Comparison of ENCODE assay signal across 22 cellular contexts in the genomic region with DNA sequence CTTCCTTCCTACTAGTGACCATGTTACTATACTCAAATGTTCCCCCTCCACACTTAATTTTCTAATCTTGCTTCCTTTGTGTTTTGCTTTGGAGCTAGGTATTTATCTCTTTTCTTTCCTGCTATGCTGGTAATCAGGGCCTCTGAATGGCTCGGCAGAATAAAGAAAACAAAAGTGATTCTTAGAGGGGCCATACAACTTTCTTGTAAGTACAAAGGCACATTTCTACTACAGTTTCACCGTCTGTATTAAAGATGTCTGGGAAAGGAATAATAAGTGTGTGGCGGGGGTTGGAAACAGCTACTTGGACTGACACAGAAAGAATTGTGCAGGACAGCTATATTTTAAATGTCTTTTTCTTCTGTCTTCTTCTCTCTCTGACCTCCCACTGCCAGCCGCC. TPM values are rescaled to one million over a fixed set of nuclear protein-coding genes. Genes with fewer than 3 reads are reported as not detected.
DNase-seq lines count a peak whose midpoint lies in the region; ATAC-seq and TF ChIP-seq lines count a peak whose summit lies in the region.
"Had no signal": no experiment of that assay in that cellular context is flagged by ENCODE, and none has a peak within 500 bp of the region (broad histone marks: within the 10 kb centered on the region; RNA-seq: fewer than 3 reads in every experiment).

No MANE protein-coding gene starts in this region.

- TF ChIP-seq CTCF in cardiac muscle cell (IDR thresholded peaks at IDR 0.05; ENCODE audit: low read depth, low read length) (no peak), heart right ventricle (IDR thresholded peaks at IDR 0.05) (no peak), hepatocyte (IDR thresholded peaks at IDR 0.05; ENCODE audit: poor library complexity) (no peak), neural crest cell (conservative IDR thresholded peaks at IDR 0.05) (no peak)

- no peak overlapping the region for H3K4me2 ChIP-seq in hepatocyte
- H3K4me2 ChIP-seq: BLaER1 treated with 17β-estradiol and CSF1 and Interleukin-3, amounts not matched to agents 10 nM and 100 nM had no signal

- H3K27me3 ChIP-seq in cardiac muscle cell: no peaks in the 10 kb centered on the region
- peaks cover 0 to 30% (median 0%) of the 10 kb centered on the region in 7 donors for H3K27me3 ChIP-seq in heart right ventricle
- H3K27me3 ChIP-seq in hepatocyte: no peaks in the 10 kb centered on the region
- H3K27me3 ChIP-seq: SJCRH30 had no signal

- H3K27ac Mint-ChIP-seq in neural crest cell (ENCODE audit: unreplicated experiment): peak overlapping the region; percentile 10
- H3K27ac Mint-ChIP-seq: CD4-positive, alpha-beta memory T cell had no signal

- no peak overlapping the region for H2AFZ ChIP-seq in hepatocyte

- peaks cover 21% of the 10 kb centered on the region for H3K4me1 Mint-ChIP-seq in neural crest cell
- H3K4me1 Mint-ChIP-seq: CD4-positive, alpha-beta memory T cell had no signal

- no peaks in the 10 kb centered on the region for H4K20me1 ChIP-seq in hepatocyte (ENCODE audit: insufficient read depth, poor library complexity, severe bottlenecking)
- H4K20me1 ChIP-seq: BLaER1 treated with 17β-estradiol and CSF1 and Interleukin-3, amounts not matched to agents 10 nM and 100 nM had no signal

- H3K9me3 Mint-ChIP-seq in neural crest cell: no peaks in the 10 kb centered on the region
- H3K9me3 Mint-ChIP-seq: CD4-positive, alpha-beta memory T cell had no signal

- H3K79me2 ChIP-seq in hepatocyte: no peaks in the 10 kb centered on the region

- H3K4me1 ChIP-seq in cardiac muscle cell (ENCODE audit: low read depth) (peaks cover 5% of the 10 kb centered on the region), heart right ventricle (no peaks in the 10 kb centered on the region), hepatocyte (ENCODE audit: insufficient read depth) (peaks cover 17% of the 10 kb centered on the region)
- H3K4me1 ChIP-seq: BLaER1 treated with 17β-estradiol and CSF1 and Interleukin-3, amounts not matched to agents 10 nM and 100 nM had no signal

- no peak for ATAC-seq in heart right ventricle

- peak overlapping the region; percentile 5 for H3K4me3 Mint-ChIP-seq in neural crest cell
- H3K4me3 Mint-ChIP-seq: CD4-positive, alpha-beta memory T cell had no signal

- H3K9me3 ChIP-seq in cardiac muscle cell (ENCODE audit: low read depth) (no peaks in the 10 kb centered on the region), heart right ventricle (no peaks in the 10 kb centered on the region), hepatocyte (ENCODE audit: low read depth) (no peaks in the 10 kb centered on the region)
- H3K9me3 ChIP-seq: BLaER1 treated with 17β-estradiol and CSF1 and Interleukin-3, amounts not matched to agents 10 nM and 100 nM; SJCRH30 had no signal

- no peaks in the 10 kb centered on the region for H3K27me3 Mint-ChIP-seq in neural crest cell (ENCODE audit: low read depth)
- H3K27me3 Mint-ChIP-seq: CD4-positive, alpha-beta memory T cell had no signal

- H3K36me3 ChIP-seq in cardiac muscle cell: no peaks in the 10 kb centered on the region
- no peaks in the 10 kb centered on the region for H3K36me3 ChIP-seq in heart right ventricle
- no peaks in the 10 kb centered on the region for H3K36me3 ChIP-seq in hepatocyte (replicated peaks; ENCODE audit: insufficient read depth, low read depth)
- H3K36me3 ChIP-seq: BLaER1 treated with 17β-estradiol and CSF1 and Interleukin-3, amounts not matched to agents 10 nM and 100 nM; SJCRH30 had no signal

- H3K4me3 ChIP-seq in cardiac muscle cell (no peak overlapping the region), heart right ventricle (no peak overlapping the region), hepatocyte (no peak overlapping the region)
- H3K4me3 ChIP-seq: BLaER1 treated with 17β-estradiol and CSF1 and Interleukin-3, amounts not matched to agents 10 nM and 100 nM; SJCRH30 had no signal

- H3K36me3 Mint-ChIP-seq in neural crest cell (ENCODE audit: low read depth): no peaks in the 10 kb centered on the region
- H3K36me3 Mint-ChIP-seq: CD4-positive, alpha-beta memory T cell had no signal

- intact Hi-C loops in heart right ventricle (cut with DNase I): no loop called here

- WGBS in heart right ventricle, 2 donors: 56% methylated on average over 3 to 4 of the region's 4 CpGs
- 67% methylated on average over 4 of the region's 4 CpGs for WGBS in hepatocyte (ENCODE audit: low lambda C conversion rate, missing lambda C conversion rate)

- H3K27ac ChIP-seq in cardiac muscle cell: peak overlapping the region; percentile 65
- no peak overlapping the region for H3K27ac ChIP-seq in heart right ventricle
- peak overlapping the region; percentile 46 for H3K27ac ChIP-seq in hepatocyte
- H3K27ac ChIP-seq: 22Rv1; BLaER1 treated with 17β-estradiol and CSF1 and Interleukin-3, amounts not matched to agents 10 nM and 100 nM; SJCRH30 had no signal

- DNase-seq in cardiac muscle cell (ENCODE audit: low read depth in 1 of 2, low spot score in 1 of 2): no peak
- DNase-seq in heart right ventricle: no peak
- no peak for DNase-seq in hepatocyte (ENCODE audit: low spot score)
- DNase-seq in neural crest cell (ENCODE audit: low read depth, low spot score): no peak
- DNase-seq in OCI-M2 (lab: John Stamatoyannopoulos, UW; ENCODE audit: unreplicated experiment): no peak
- no peak for DNase-seq in NCI-H1092 (lab: John Stamatoyannopoulos, UW)
- no peak for DNase-seq in Kasumi-1 (lab: John Stamatoyannopoulos, UW)
- DNase-seq in activated CD8-positive, alpha-beta memory T cell treated with anti-CD3 and anti-CD28 coated beads for 24 hours: no peak
- DNase-seq: CD4-positive, alpha-beta memory T cell; HCEC 1CT; KG1; NCI-H1105 treated with DMSO at 0.1 percent for 48 hours; NCI-H2029 treated with DMSO at 0.1 percent for 48 hours; NCI-H2171; NCI-H345; NCI-H524; NCI-H82; SJCRH30 had no signal

- H3K9me2 ChIP-seq in hepatocyte (replicated peaks; ENCODE audit: insufficient read depth): no peaks in the 10 kb centered on the region

RNA-seq across cellular contexts. Expression of gene GPC3, which starts 50.3 kb away (rescaled TPM):
- total RNA-seq in cardiac muscle cell: 171 and 219 TPM in 2 replicates
- polyA plus RNA-seq in cardiac muscle cell: 275 and 323 TPM in 2 replicates
- 1 to 10 TPM; 1.1 to 5.6 (median 3.4) TPM for total RNA-seq in heart right ventricle
- polyA plus RNA-seq in heart right ventricle: 1 to 10 TPM in 1 of 2 donors, under 1 TPM in 1; 0.66 to 3.6 TPM
- total RNA-seq in hepatocyte: 860 and 874 TPM in 2 replicates
- 618 and 789 TPM in 2 replicates for polyA plus RNA-seq in hepatocyte
- 29.4 and 30.4 TPM in 2 replicates for total RNA-seq in neural crest cell
- total RNA-seq: HT1080, OCI-LY7 had no signal

Comparison
In these comparisons a context has a peak if more than half of its experiments do, and no peak if none do; other contexts are left out.
1. H3K27ac ChIP-seq: peak in cardiac muscle cell (single experiment) and hepatocyte (single experiment); none in heart right ventricle (0 of 10).